9 cellular contexts compared by ENCODE assay signal in the genomic region with DNA sequence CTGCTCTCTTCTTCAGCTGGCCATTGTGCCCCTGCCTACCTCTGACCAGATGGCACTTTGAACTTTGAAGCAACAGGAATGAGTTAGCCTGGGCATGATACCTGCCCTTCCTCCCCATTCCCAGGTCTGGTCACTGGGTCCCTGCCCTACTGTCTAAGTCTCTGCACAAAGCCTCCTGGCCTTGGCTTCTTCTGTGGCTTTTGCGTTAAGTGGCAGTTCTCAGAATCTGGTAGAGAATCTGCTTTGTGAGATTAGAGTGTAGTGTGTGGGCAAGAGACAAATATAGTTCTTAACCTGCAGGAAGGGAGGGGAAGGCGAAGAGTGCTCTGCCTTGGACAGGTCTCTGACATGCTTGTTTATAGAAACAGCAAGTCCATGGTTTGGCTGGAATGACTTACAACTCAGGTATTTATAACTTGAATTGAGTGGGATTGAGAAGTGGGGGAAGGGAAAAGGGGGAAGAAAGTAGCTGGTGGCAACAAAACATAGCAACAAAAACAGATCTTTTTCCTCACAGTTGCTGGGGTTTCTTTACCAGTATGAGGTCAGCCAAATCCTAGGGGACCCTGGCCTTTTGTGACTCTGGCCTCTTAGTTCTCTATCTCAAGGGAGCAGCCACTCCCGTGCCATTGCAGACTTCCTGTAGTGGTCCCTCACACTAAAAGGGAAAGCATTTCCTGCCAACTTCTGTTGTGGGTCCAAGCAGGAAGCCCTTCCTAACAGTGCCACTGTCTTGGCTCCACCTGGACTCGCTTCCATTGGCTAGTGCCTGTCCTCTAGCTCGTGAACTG. TPM values are rescaled to one million over a fixed set of nuclear protein-coding genes. Genes with fewer than 3 reads are reported as not detected.
DNase-seq lines count a peak whose midpoint lies in the region; ATAC-seq and TF ChIP-seq lines count a peak whose summit lies in the region.
"Had no signal": no experiment of that assay in that cellular context is flagged by ENCODE, and none has a peak within 500 bp of the region (broad histone marks: within the 10 kb centered on the region; RNA-seq: fewer than 3 reads in every experiment).

No MANE protein-coding gene starts in this region.

- CTCF ChIA-PET in HCT116 (lab: Charles Lee): interaction anchor here (4.1 kb wide), 1 partner anchor 17 kb away, joined by 22 read pairs; a partner anchor contains a TSS

- H3K36me3 ChIP-seq in HCT116 (ENCODE audit: control insufficient read depth in 1 of 2, insufficient read depth in 2 of 2, low read length in 2 of 2) (no peaks in the 10 kb centered on the region), skeletal muscle tissue (ENCODE audit: control insufficient read depth in 3 of 3, insufficient read depth in 3 of 3, low read length in 3 of 3) (no peaks in the 10 kb centered on the region)

- H3K9me2 ChIP-seq in HCT116 (ENCODE audit: insufficient read depth): no peaks in the 10 kb centered on the region

- H3K27me3 ChIP-seq in HCT116 (ENCODE audit: insufficient read depth, low read length): no peaks in the 10 kb centered on the region
- no peaks in the 10 kb centered on the region for H3K27me3 ChIP-seq in foreskin keratinocyte
- no peaks in the 10 kb centered on the region for H3K27me3 ChIP-seq in skeletal muscle tissue (ENCODE audit: control insufficient read depth in 3 of 3, insufficient read depth in 3 of 3, low read length in 3 of 3)

- H3K4me1 Mint-ChIP-seq in T-helper 2 cell treated with Interferon-gamma antibody and Interleukin-4, amounts not matched to agents 5 μg/mL and 100 μg/mL, for 36 hours (ENCODE audit: low read depth): peaks cover 55% of the 10 kb centered on the region

- no peak for TF ChIP-seq CTCF in HCT116 (IDR thresholded peaks at IDR 0.05 in 2 of 3, conservative IDR thresholded peaks at IDR 0.05 in 1 of 3; ENCODE audit: borderline replicate concordance in 1 of 3, insufficient read depth in 1 of 3, low read depth in 2 of 3, low read length in 2 of 3)
- TF ChIP-seq CTCF in foreskin keratinocyte (conservative IDR thresholded peaks at IDR 0.05): no peak

- RAD21 ChIA-PET in HCT116 (lab: Charles Lee; ENCODE audit: low non-redundant PET in 1 of 2, low total read pairs in 2 of 2, uncharacterized antibody in 2 of 2, unreplicated experiment in 2 of 2): no interaction called here

- H3K4me1 ChIP-seq in HCT116 (ENCODE audit: control insufficient read depth in 1 of 2, insufficient read depth in 2 of 2, low read length in 2 of 2) (peaks cover 20 to 38% of the 10 kb centered on the region in 2 experiments), foreskin keratinocyte (peaks cover 75% of the 10 kb centered on the region), skeletal muscle tissue (ENCODE audit: control insufficient read depth in 3 of 3, insufficient read depth in 3 of 3, low read length in 3 of 3) (peaks cover 35 to 49% (median 46%) of the 10 kb centered on the region in 3 donors)

- H3K9me3 ChIP-seq in HCT116 (ENCODE audit: control insufficient read depth in 1 of 2, insufficient read depth in 1 of 2, low read depth in 1 of 2, low read length in 2 of 2) (no peaks in the 10 kb centered on the region), skeletal muscle tissue (ENCODE audit: control insufficient read depth in 3 of 3, low read length in 3 of 3) (no peaks in the 10 kb centered on the region)

- peak overlapping the region; percentile 79 for H3K4me3 Mint-ChIP-seq in T-helper 2 cell treated with Interferon-gamma antibody and Interleukin-4, amounts not matched to agents 5 μg/mL and 100 μg/mL, for 36 hours

- H3K4me2 ChIP-seq in HCT116 (ENCODE audit: low read length): peak overlapping the region; percentile 75

- no peak for TF ChIP-seq POLR2A in HCT116 (IDR thresholded peaks at IDR 0.05; ENCODE audit: borderline replicate concordance, extremely low read depth, insufficient read depth, insufficient read length)

- POLR2A ChIA-PET in HCT116 (lab: Charles Lee): interaction anchor here (0.6 to 0.9 kb wide), 2 partner anchors 12 to 17 kb away, joined by 3 to 6 read pairs; a partner anchor contains a TSS

- H2AFZ ChIP-seq in HCT116 (ENCODE audit: low read depth, low read length, poor library complexity, severe bottlenecking): no peak overlapping the region

- no peaks in the 10 kb centered on the region for H3K27me3 Mint-ChIP-seq in T-helper 2 cell treated with Interferon-gamma antibody and Interleukin-4, amounts not matched to agents 5 μg/mL and 100 μg/mL, for 36 hours (ENCODE audit: low read depth)

- H4K20me1 ChIP-seq in HCT116 (ENCODE audit: insufficient read depth): no peaks in the 10 kb centered on the region

- TF ChIP-seq RAD21 in HCT116 (IDR thresholded peaks at IDR 0.05; ENCODE audit: low read depth): no peak

- H3K9ac ChIP-seq in HCT116 (ENCODE audit: low read length) (peak overlapping the region; percentile 22), skeletal muscle tissue (ENCODE audit: low read depth in 1 of 3, low read length in 3 of 3) (peak overlapping the region in 1 of 3 donors; percentile 41)

- H3K36me3 Mint-ChIP-seq in T-helper 2 cell treated with Interferon-gamma antibody and Interleukin-4, amounts not matched to agents 5 μg/mL and 100 μg/mL, for 36 hours (ENCODE audit: low read depth): peaks cover 2% of the 10 kb centered on the region

- no peaks in the 10 kb centered on the region for H3K9me3 Mint-ChIP-seq in T-helper 2 cell treated with Interferon-gamma antibody and Interleukin-4, amounts not matched to agents 5 μg/mL and 100 μg/mL, for 36 hours

- intact Hi-C loops in HCT116 (cut with micrococcal nuclease): no loop called here

- ATAC-seq in HCT116 (peak; percentile 81), foreskin keratinocyte (peak; percentile 3), HG03571 (IDR thresholded peaks at IDR 0.05; ENCODE audit: unreplicated experiment) (no peak), HG02840 (IDR thresholded peaks at IDR 0.05; ENCODE audit: low FRiP score, unreplicated experiment) (no peak)

- no peaks in the 10 kb centered on the region; the same call in none of the 2 replicates for H3K79me2 ChIP-seq in HCT116 (ENCODE audit: insufficient read depth, low read length)

- H3K27ac Mint-ChIP-seq in T-helper 2 cell treated with Interferon-gamma antibody and Interleukin-4, amounts not matched to agents 5 μg/mL and 100 μg/mL, for 36 hours: peak overlapping the region; percentile 82

- H3K4me3 ChIP-seq in HCT116 (replicated peaks in 1 of 2; ENCODE audit: low read depth in 1 of 2, low read length in 2 of 2) (peak overlapping the region in 1 of 2 experiments; percentile 36; a peak in 2 of 4 replicates), skeletal muscle tissue (ENCODE audit: low read length in 3 of 3) (peak overlapping the region in 2 of 3 donors; percentile 11 to 19)

- H3K27ac ChIP-seq in HCT116 (ENCODE audit: low read depth, low read length): peak overlapping the region; percentile 66
- H3K27ac ChIP-seq in foreskin keratinocyte: peak overlapping the region; percentile 55
- peak overlapping the region; percentile 61 for H3K27ac ChIP-seq in skeletal muscle tissue (ENCODE audit: low read depth, low read length)

- DNase-seq in HCT116 (ENCODE audit: low read depth, low spot score) (peak; percentile 28), foreskin keratinocyte (peak; percentile 57 to 71), NCI-H1436 treated with DMSO at 0.1 percent for 48 hours (lab: John Stamatoyannopoulos, UW) (no peak), NCI-H774 (lab: John Stamatoyannopoulos, UW) (no peak)
- no peak for DNase-seq in T-helper 2 cell treated with Interferon-gamma antibody and Interleukin-4, amounts not matched to agents 5 μg/mL and 100 μg/mL, for 36 hours (ENCODE audit: low spot score)
- DNase-seq: NCI-H1092 had no signal

- BruUV-seq in HCT116 (replicated peaks; lab: Mats Ljungman, UMichigan): no TSS peak

TF ChIP-seq in HCT116, 20 proteins besides CTCF, POLR2A, EP300 and RAD21 (continues in another document):
- TF ChIP-seq SRF (IDR thresholded peaks at IDR 0.05; ENCODE audit: low read depth): no peak
- TF ChIP-seq ZNF274 (IDR thresholded peaks at IDR 0.05; ENCODE audit: low read depth, low read length): no peak
- TF ChIP-seq JUND (IDR thresholded peaks at IDR 0.05): peak; percentile 47
- no peak for TF ChIP-seq ZFX (IDR thresholded peaks at IDR 0.05)
- TF ChIP-seq CBX3 (IDR thresholded peaks at IDR 0.05; ENCODE audit: low read depth): peak; percentile 56; the same call in 1 of the 2 replicates
- no peak for TF ChIP-seq EGR1 (IDR thresholded peaks at IDR 0.05; ENCODE audit: low read depth)
- TF ChIP-seq, protein P1, sequence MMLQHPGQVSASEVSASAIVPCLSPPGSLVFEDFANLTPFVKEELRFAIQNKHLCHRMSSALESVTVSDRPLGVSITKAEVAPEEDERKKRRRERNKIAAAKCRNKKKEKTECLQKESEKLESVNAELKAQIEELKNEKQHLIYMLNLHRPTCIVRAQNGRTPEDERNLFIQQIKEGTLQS (IDR thresholded peaks at IDR 0.05): no peak
- TF ChIP-seq, protein P2, sequence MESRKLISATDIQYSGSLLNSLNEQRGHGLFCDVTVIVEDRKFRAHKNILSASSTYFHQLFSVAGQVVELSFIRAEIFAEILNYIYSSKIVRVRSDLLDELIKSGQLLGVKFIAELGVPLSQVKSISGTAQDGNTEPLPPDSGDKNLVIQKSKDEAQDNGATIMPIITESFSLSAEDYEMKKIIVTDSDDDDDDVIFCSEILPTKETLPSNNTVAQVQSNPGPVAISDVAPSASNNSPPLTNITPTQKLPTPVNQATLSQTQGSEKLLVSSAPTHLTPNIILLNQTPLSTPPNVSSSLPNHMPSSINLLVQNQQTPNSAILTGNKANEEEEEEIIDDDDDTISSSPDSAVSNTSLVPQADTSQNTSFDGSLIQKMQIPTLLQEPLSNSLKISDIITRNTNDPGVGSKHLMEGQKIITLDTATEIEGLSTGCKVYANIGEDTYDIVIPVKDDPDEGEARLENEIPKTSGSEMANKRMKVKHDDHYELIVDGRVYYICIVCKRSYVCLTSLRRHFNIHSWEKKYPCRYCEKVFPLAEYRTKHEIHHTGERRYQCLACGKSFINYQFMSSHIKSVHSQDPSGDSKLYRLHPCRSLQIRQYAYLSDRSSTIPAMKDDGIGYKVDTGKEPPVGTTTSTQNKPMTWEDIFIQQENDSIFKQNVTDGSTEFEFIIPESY (IDR thresholded peaks at IDR 0.05; ENCODE audit: extremely low read depth, insufficient replicate concordance, low read length): no peak
- peak; percentile 46; the same call in 1 of the 2 replicates for TF ChIP-seq FOSL1 (IDR thresholded peaks at IDR 0.05; ENCODE audit: low read depth)

RNA-seq across cellular contexts. Expression of a gene that starts 16.7 kb away (rescaled TPM):
- total RNA-seq in HCT116 (2021; ENCODE audit: unreplicated experiment) (21.3 TPM), foreskin keratinocyte (59.6 and 61.7 TPM in 2 replicates), skeletal muscle tissue (10.4 TPM)
- 9.6 and 10.7 TPM in 2 replicates for polyA plus RNA-seq in HCT116 (2012)
- polyA plus RNA-seq in foreskin keratinocyte: 12.6 and 15.3 TPM in 2 replicates

RNA-seq across cellular contexts. Expression of a gene that starts 36.9 kb away (rescaled TPM):
- total RNA-seq in HCT116 (2021; ENCODE audit: unreplicated experiment) (13.5 TPM), foreskin keratinocyte (15.5 and 19.2 TPM in 2 replicates), skeletal muscle tissue (1.0 TPM)
- polyA plus RNA-seq in HCT116 (2012): 13.3 and 18.3 TPM in 2 replicates
- 20.5 and 22.9 TPM in 2 replicates for polyA plus RNA-seq in foreskin keratinocyte

RNA-seq across cellular contexts. Expression of a gene that starts 47.7 kb away (rescaled TPM):
- total RNA-seq in HCT116 (2021; ENCODE audit: unreplicated experiment) (4.7 TPM), foreskin keratinocyte (3.5 and 4.5 TPM in 2 replicates), skeletal muscle tissue (1.6 TPM)
- 5.6 and 6.4 TPM in 2 replicates for polyA plus RNA-seq in HCT116 (2012)
- 4.3 and 5.5 TPM in 2 replicates for polyA plus RNA-seq in foreskin keratinocyte

Comparison
In these comparisons a context has a peak if more than half of its experiments do, and no peak if none do; other contexts are left out.
1. ATAC-seq: peak in HCT116 (single experiment) and foreskin keratinocyte (single experiment); none in HG03571 (single experiment) and HG02840 (single experiment).
2. DNase-seq: peak in HCT116 (single experiment) and foreskin keratinocyte (2 of 2); none in T-helper 2 cell treated with Interferon-gamma antibody and Interleukin-4, amounts not matched to agents 5 μg/mL and 100 μg/mL, for 36 hours (single experiment), NCI-H1436 treated with DMSO at 0.1 percent for 48 hours (single experiment) and NCI-H774 (single experiment).
3. Peak in every context shown above with its lines, with median percentiles within 50 percentile points of each other: H3K27ac ChIP-seq.